In the genomic region with DNA sequence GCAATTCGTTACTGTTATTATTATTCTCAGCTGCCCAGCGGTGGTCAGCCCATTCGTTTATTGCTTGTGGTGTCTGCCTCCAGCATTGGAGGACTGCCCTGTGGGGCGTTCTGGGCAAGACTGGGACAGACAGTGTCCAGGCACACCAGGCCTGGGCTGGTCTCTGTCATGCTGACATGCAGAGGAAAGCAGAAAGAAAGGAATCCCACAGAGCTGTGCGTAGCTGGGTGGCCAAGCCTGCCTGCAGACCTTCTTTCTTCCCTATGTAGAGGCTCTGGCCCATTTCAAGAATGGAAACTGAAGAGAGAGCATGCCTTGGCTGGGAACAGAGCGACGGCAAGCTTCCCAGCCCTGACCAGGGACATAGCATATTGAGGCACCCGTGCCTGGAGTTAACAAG, we compare ENCODE assay signal across 1 cellular context.
TF ChIP-seq lines count a peak whose summit lies in the region.

No MANE protein-coding gene starts in this region.

TF ChIP-seq in GM23338, 12 proteins besides CTCF, POLR2A, EP300 and RAD21 (continued from another document):
- TF ChIP-seq, protein P1, sequence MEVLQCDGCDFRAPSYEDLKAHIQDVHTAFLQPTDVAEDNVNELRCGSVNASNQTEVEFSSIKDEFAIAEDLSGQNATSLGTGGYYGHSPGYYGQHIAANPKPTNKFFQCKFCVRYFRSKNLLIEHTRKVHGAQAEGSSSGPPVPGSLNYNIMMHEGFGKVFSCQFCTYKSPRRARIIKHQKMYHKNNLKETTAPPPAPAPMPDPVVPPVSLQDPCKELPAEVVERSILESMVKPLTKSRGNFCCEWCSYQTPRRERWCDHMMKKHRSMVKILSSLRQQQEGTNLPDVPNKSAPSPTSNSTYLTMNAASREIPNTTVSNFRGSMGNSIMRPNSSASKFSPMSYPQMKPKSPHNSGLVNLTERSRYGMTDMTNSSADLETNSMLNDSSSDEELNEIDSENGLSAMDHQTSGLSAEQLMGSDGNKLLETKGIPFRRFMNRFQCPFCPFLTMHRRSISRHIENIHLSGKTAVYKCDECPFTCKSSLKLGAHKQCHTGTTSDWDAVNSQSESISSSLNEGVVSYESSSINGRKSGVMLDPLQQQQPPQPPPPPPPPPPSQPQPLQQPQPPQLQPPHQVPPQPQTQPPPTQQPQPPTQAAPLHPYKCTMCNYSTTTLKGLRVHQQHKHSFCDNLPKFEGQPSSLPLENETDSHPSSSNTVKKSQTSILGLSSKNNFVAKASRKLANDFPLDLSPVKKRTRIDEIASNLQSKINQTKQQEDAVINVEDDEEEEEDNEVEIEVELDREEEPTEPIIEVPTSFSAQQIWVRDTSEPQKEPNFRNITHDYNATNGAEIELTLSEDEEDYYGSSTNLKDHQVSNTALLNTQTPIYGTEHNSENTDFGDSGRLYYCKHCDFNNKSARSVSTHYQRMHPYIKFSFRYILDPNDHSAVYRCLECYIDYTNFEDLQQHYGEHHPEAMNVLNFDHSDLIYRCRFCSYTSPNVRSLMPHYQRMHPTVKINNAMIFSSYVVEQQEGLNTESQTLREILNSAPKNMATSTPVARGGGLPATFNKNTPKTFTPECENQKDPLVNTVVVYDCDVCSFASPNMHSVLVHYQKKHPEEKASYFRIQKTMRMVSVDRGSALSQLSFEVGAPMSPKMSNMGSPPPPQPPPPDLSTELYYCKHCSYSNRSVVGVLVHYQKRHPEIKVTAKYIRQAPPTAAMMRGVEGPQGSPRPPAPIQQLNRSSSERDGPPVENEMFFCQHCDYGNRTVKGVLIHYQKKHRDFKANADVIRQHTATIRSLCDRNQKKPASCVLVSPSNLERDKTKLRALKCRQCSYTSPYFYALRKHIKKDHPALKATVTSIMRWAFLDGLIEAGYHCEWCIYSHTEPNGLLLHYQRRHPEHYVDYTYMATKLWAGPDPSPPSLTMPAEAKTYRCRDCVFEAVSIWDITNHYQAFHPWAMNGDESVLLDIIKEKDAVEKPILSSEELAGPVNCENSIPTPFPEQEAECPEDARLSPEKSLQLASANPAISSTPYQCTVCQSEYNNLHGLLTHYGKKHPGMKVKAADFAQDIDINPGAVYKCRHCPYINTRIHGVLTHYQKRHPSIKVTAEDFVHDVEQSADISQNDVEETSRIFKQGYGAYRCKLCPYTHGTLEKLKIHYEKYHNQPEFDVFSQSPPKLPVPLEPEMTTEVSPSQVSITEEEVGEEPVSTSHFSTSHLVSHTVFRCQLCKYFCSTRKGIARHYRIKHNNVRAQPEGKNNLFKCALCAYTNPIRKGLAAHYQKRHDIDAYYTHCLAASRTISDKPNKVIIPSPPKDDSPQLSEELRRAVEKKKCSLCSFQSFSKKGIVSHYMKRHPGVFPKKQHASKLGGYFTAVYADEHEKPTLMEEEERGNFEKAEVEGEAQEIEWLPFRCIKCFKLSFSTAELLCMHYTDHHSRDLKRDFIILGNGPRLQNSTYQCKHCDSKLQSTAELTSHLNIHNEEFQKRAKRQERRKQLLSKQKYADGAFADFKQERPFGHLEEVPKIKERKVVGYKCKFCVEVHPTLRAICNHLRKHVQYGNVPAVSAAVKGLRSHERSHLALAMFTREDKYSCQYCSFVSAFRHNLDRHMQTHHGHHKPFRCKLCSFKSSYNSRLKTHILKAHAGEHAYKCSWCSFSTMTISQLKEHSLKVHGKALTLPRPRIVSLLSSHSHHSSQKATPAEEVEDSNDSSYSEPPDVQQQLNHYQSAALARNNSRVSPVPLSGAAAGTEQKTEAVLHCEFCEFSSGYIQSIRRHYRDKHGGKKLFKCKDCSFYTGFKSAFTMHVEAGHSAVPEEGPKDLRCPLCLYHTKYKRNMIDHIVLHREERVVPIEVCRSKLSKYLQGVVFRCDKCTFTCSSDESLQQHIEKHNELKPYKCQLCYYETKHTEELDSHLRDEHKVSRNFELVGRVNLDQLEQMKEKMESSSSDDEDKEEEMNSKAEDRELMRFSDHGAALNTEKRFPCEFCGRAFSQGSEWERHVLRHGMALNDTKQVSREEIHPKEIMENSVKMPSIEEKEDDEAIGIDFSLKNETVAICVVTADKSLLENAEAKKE (CRISPR knock-in tag; IDR thresholded peaks at IDR 0.05): no peak
- TF ChIP-seq, protein P2, sequence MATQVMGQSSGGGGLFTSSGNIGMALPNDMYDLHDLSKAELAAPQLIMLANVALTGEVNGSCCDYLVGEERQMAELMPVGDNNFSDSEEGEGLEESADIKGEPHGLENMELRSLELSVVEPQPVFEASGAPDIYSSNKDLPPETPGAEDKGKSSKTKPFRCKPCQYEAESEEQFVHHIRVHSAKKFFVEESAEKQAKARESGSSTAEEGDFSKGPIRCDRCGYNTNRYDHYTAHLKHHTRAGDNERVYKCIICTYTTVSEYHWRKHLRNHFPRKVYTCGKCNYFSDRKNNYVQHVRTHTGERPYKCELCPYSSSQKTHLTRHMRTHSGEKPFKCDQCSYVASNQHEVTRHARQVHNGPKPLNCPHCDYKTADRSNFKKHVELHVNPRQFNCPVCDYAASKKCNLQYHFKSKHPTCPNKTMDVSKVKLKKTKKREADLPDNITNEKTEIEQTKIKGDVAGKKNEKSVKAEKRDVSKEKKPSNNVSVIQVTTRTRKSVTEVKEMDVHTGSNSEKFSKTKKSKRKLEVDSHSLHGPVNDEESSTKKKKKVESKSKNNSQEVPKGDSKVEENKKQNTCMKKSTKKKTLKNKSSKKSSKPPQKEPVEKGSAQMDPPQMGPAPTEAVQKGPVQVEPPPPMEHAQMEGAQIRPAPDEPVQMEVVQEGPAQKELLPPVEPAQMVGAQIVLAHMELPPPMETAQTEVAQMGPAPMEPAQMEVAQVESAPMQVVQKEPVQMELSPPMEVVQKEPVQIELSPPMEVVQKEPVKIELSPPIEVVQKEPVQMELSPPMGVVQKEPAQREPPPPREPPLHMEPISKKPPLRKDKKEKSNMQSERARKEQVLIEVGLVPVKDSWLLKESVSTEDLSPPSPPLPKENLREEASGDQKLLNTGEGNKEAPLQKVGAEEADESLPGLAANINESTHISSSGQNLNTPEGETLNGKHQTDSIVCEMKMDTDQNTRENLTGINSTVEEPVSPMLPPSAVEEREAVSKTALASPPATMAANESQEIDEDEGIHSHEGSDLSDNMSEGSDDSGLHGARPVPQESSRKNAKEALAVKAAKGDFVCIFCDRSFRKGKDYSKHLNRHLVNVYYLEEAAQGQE (IDR thresholded peaks at IDR 0.05; ENCODE audit: unreplicated experiment): no peak
- TF ChIP-seq NANOG (IDR thresholded peaks at IDR 0.05; ENCODE audit: borderline replicate concordance) (no peak), JUNB (IDR thresholded peaks at IDR 0.05; ENCODE audit: unreplicated experiment) (no peak)
- TF ChIP-seq, protein P3, sequence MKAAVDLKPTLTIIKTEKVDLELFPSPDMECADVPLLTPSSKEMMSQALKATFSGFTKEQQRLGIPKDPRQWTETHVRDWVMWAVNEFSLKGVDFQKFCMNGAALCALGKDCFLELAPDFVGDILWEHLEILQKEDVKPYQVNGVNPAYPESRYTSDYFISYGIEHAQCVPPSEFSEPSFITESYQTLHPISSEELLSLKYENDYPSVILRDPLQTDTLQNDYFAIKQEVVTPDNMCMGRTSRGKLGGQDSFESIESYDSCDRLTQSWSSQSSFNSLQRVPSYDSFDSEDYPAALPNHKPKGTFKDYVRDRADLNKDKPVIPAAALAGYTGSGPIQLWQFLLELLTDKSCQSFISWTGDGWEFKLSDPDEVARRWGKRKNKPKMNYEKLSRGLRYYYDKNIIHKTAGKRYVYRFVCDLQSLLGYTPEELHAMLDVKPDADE (IDR thresholded peaks at IDR 0.05): no peak
